8 cellular contexts compared by ENCODE assay signal in genomic region chr13:99606322-99607089, GRCh38. TPM values are rescaled to one million over a fixed set of nuclear protein-coding genes. Genes with fewer than 3 reads are reported as not detected.
DNase-seq lines count a peak whose midpoint lies in the region; ATAC-seq and TF ChIP-seq lines count a peak whose summit lies in the region.

CLYBL (plus strand) TSS chr13:99606690.

- H3K27ac Mint-ChIP-seq in activated CD4-positive, alpha-beta T cell treated with anti-CD3 and anti-CD28 coated beads for 36 hours, result peak within 1 kb of the TSS; percentile 81

- peak within 1 kb of the TSS; percentile 83 for H3K4me3 Mint-ChIP-seq in activated CD4-positive, alpha-beta T cell treated with anti-CD3 and anti-CD28 coated beads for 36 hours

- no peaks in the 10 kb centered on the region for H3K27me3 Mint-ChIP-seq in activated CD4-positive, alpha-beta T cell treated with anti-CD3 and anti-CD28 coated beads for 36 hours

- peaks cover 42% of the 10 kb centered on the region for H3K4me1 Mint-ChIP-seq in activated CD4-positive, alpha-beta T cell treated with anti-CD3 and anti-CD28 coated beads for 36 hours

- intact Hi-C loops in activated CD4-positive, alpha-beta T cell treated with anti-CD3 and anti-CD28 coated beads for 36 hours (cut with DNase I, micrococcal nuclease), result loop anchor here (1.0 to 5.0 kb wide), 8 partner anchors 50 to 1068 kb away; partner anchors contain the start of genes TM9SF2 (in 2 of the 2), GGACT (in 1 of the 2), PCCA (in 1 of the 2) and TMTC4 (in 1 of the 2)
- intact Hi-C loops in left colon (cut with DNase I, micrococcal nuclease), result no loop called here

- peak within 1 kb of the TSS; percentile 85 for H3K4me3 ChIP-seq in AG09309 (ENCODE audit: control insufficient read depth, low read depth, low read length)
- H3K4me3 ChIP-seq in choroid plexus epithelial cell (ENCODE audit: low read depth, low read length), result peak within 1 kb of the TSS; percentile 81

- no peaks in the 10 kb centered on the region for H3K36me3 Mint-ChIP-seq in activated CD4-positive, alpha-beta T cell treated with anti-CD3 and anti-CD28 coated beads for 36 hours (ENCODE audit: low read depth)

- CTCF ChIA-PET in activated CD4-positive, alpha-beta T cell treated with anti-CD3 and anti-CD28 coated beads for 36 hours (lab: Charles Lee), result interaction anchor here (0.6 to 1.9 kb wide), 12 partner anchors 9 to 484 kb away, joined by 3 to 9 read pairs (median 4); no protein-coding TSS in a partner anchor

- ATAC-seq in GM18873 (IDR thresholded peaks at IDR 0.05; ENCODE audit: low FRiP score, unreplicated experiment) (peak; percentile 64), HG03108 (IDR thresholded peaks at IDR 0.05; ENCODE audit: unreplicated experiment) (peak; percentile 70), left colon (peak; percentile 91)
- ATAC-seq in activated CD4-positive, alpha-beta T cell treated with anti-CD3 and anti-CD28 coated beads for 36 hours, result peak; percentile 89

- TF ChIP-seq CTCF in AG09309 (IDR thresholded peaks at IDR 0.05; ENCODE audit: control insufficient read depth, insufficient read depth, low read depth, low read length, missing control alignments) (no peak), choroid plexus epithelial cell (conservative IDR thresholded peaks at IDR 0.05; ENCODE audit: low read depth, low read length) (no peak)

- POLR2A ChIA-PET in activated CD4-positive, alpha-beta T cell treated with anti-CD3 and anti-CD28 coated beads for 36 hours (lab: Charles Lee), result no interaction called here

- DNase-seq in AG09309 (ENCODE audit: low read depth) (no peak), NCI-H2227 treated with DMSO at 0.1 percent for 48 hours (lab: John Stamatoyannopoulos, UW) (peak; percentile 67), choroid plexus epithelial cell (ENCODE audit: low read depth) (peak; percentile 86), left colon (peak; percentile 89 to 93)
- DNase-seq in activated CD4-positive, alpha-beta T cell treated with anti-CD3 and anti-CD28 coated beads for 36 hours, result peak; percentile 95
- DNase-seq in stimulated activated CD4-positive, alpha-beta T cell treated with anti-CD3 and anti-CD28 coated beads, Interleukin-1b, Interleukin-23, amount 100 ng/mL, for 48 hours, result peak; percentile 88

- no peaks in the 10 kb centered on the region for H3K9me3 Mint-ChIP-seq in activated CD4-positive, alpha-beta T cell treated with anti-CD3 and anti-CD28 coated beads for 36 hours (ENCODE audit: low read depth)

RNA-seq across cellular contexts. Expression of gene CLYBL, which starts in this region (rescaled TPM):
- 10 to 100 TPM; 11.3 TPM for total RNA-seq in activated CD4-positive, alpha-beta T cell treated with anti-CD3 and anti-CD28 coated beads for 36 hours
- total RNA-seq in left colon, result 10 to 100 TPM; 28.8 to 30.3 TPM

Comparison
In these comparisons a context has a peak if more than half of its experiments do, and no peak if none do; other contexts are left out.
1. intact Hi-C loops: an anchor here in activated CD4-positive, alpha-beta T cell treated with anti-CD3 and anti-CD28 coated beads for 36 hours (1.0 to 5.0 kb wide); none called in left colon.